Comparison of ENCODE assay signal across 9 cellular contexts in genomic region chr16:647173-647902, GRCh38. TPM values are rescaled to one million over a fixed set of nuclear protein-coding genes. Genes with fewer than 3 reads are reported as not detected.
DNase-seq lines count a peak whose midpoint lies in the region; ATAC-seq, FAIRE-seq and TF ChIP-seq lines count a peak whose summit lies in the region.
"Had no signal": no experiment of that assay in that cellular context is flagged by ENCODE, and none has a peak within 500 bp of the region (broad histone marks: within the 10 kb centered on the region; RNA-seq: fewer than 3 reads in every experiment).

No MANE protein-coding gene starts in this region.

- WGBS in liver = 33% methylated on average over 25 of the region's 25 CpGs

- peaks cover 19% of the 10 kb centered on the region for H3K4me1 Mint-ChIP-seq in activated CD8-positive, alpha-beta T cell treated with anti-CD3 and anti-CD28 coated beads for 36 hours (ENCODE audit: low read depth)
- H3K4me1 Mint-ChIP-seq in activated CD8-positive, alpha-beta T cell treated with anti-CD3 and anti-CD28 coated beads, Interleukin-2, amount 10 ng/mL, durations not matched to agents 7 days and 5 days (ENCODE audit: low read depth) = peaks cover 27% of the 10 kb centered on the region
- peaks cover 29% of the 10 kb centered on the region for H3K4me1 Mint-ChIP-seq in activated B cell treated with CpG ODN at 0.5 μM for 24 hours

- no peaks in the 10 kb centered on the region for H3K27me3 Mint-ChIP-seq in activated CD8-positive, alpha-beta T cell treated with anti-CD3 and anti-CD28 coated beads for 36 hours
- H3K27me3 Mint-ChIP-seq in activated CD8-positive, alpha-beta T cell treated with anti-CD3 and anti-CD28 coated beads, Interleukin-2, amount 10 ng/mL, durations not matched to agents 7 days and 5 days (ENCODE audit: low read depth) = no peaks in the 10 kb centered on the region
- H3K27me3 Mint-ChIP-seq in activated B cell treated with CpG ODN at 0.5 μM for 24 hours = no peaks in the 10 kb centered on the region
- H3K27me3 Mint-ChIP-seq: stimulated activated naive CD8-positive, alpha-beta T cell treated with anti-CD3 and anti-CD28 coated beads, Interleukin-15, Interleukin-2, amounts not matched to agents 100 ng/mL and 50 ng/mL, for 24 hours had no signal

- TF ChIP-seq RAD21 in liver (IDR thresholded peaks at IDR 0.05) = no peak

- H3K9me3 Mint-ChIP-seq in activated CD8-positive, alpha-beta T cell treated with anti-CD3 and anti-CD28 coated beads for 36 hours = no peaks in the 10 kb centered on the region
- no peaks in the 10 kb centered on the region for H3K9me3 Mint-ChIP-seq in activated CD8-positive, alpha-beta T cell treated with anti-CD3 and anti-CD28 coated beads, Interleukin-2, amount 10 ng/mL, durations not matched to agents 7 days and 5 days (ENCODE audit: insufficient read depth)
- H3K9me3 Mint-ChIP-seq in activated B cell treated with CpG ODN at 0.5 μM for 24 hours = no peaks in the 10 kb centered on the region
- H3K9me3 Mint-ChIP-seq: stimulated activated naive CD8-positive, alpha-beta T cell treated with anti-CD3 and anti-CD28 coated beads, Interleukin-15, Interleukin-2, amounts not matched to agents 100 ng/mL and 50 ng/mL, for 24 hours had no signal

- H3K27me3 ChIP-seq in liver (ENCODE audit: control insufficient read depth in 4 of 4, insufficient read depth in 4 of 4, low read length in 3 of 4) = no peaks in the 10 kb centered on the region
- no peaks in the 10 kb centered on the region for H3K27me3 ChIP-seq in stomach smooth muscle (ENCODE audit: control insufficient read depth in 1 of 2, insufficient read depth in 2 of 2, low read length in 2 of 2)

- DNase-seq in activated CD8-positive, alpha-beta T cell treated with anti-CD3 and anti-CD28 coated beads for 36 hours = no peak
- no peak for DNase-seq in activated CD8-positive, alpha-beta T cell treated with anti-CD3 and anti-CD28 coated beads, Interleukin-2, amount 10 ng/mL, durations not matched to agents 7 days and 5 days
- DNase-seq in activated B cell treated with CpG ODN at 0.5 μM for 24 hours (no peak), middle frontal gyrus (ENCODE audit: extremely low spot score, low spot score) (no peak), RCC 7860 (ENCODE audit: low spot score) (no peak)
- no peak for DNase-seq in activated naive CD4-positive, alpha-beta T cell treated with Interleukin-2 at 50 U/mL for 16 hours

- no peak for ATAC-seq in activated CD8-positive, alpha-beta T cell treated with anti-CD3 and anti-CD28 coated beads for 36 hours
- no peak for ATAC-seq in activated CD8-positive, alpha-beta T cell treated with anti-CD3 and anti-CD28 coated beads, Interleukin-2, amount 10 ng/mL, durations not matched to agents 7 days and 5 days
- ATAC-seq in activated B cell treated with CpG ODN at 0.5 μM for 24 hours (ENCODE audit: low read depth) = no peak

- H3K4me1 ChIP-seq in liver (ENCODE audit: control insufficient read depth in 4 of 4, insufficient read depth in 4 of 4, low read length in 3 of 4) (peaks cover 20 to 77% (median 55%) of the 10 kb centered on the region in 4 donors), stomach smooth muscle (ENCODE audit: control insufficient read depth, insufficient read depth, low read length) (peaks cover 47% of the 10 kb centered on the region)

- intact Hi-C loops in activated CD8-positive, alpha-beta T cell treated with anti-CD3 and anti-CD28 coated beads for 36 hours (cut with micrococcal nuclease) = no loop called here
- intact Hi-C loops in activated B cell treated with CpG ODN at 0.5 μM for 24 hours (cut with micrococcal nuclease) = no loop called here

- POLR2A ChIA-PET in activated CD8-positive, alpha-beta T cell treated with anti-CD3 and anti-CD28 coated beads for 36 hours (lab: Charles Lee) = interaction anchor here (1.0 to 4.8 kb wide), 5 partner anchors 10 to 39 kb away, joined by 3 to 28 read pairs (median 4); partner anchors contain the start of genes METTL26 and RHOT2
- POLR2A ChIA-PET in activated CD8-positive, alpha-beta T cell treated with anti-CD3 and anti-CD28 coated beads, Interleukin-2, amount 10 ng/mL, durations not matched to agents 7 days and 5 days (lab: Charles Lee) = interaction anchor here (0.6 kb wide), 1 partner anchor 46 kb away, joined by 3 read pairs; no protein-coding TSS in a partner anchor
- POLR2A ChIA-PET in activated B cell treated with CpG ODN at 0.5 μM for 24 hours (lab: Charles Lee) = interaction anchor here (1.7 to 4.0 kb wide), 2 partner anchors 11 to 33 kb away, joined by 10 to 13 read pairs; partner anchors contain the start of genes METTL26 and STUB1

- H3K9ac ChIP-seq in liver (ENCODE audit: low read depth in 1 of 2, low read length in 2 of 2) (no peak overlapping the region), stomach smooth muscle (ENCODE audit: low read length in 2 of 2) (no peak overlapping the region)

- no peaks in the 10 kb centered on the region for H3K9me3 ChIP-seq in liver (ENCODE audit: control insufficient read depth in 4 of 4, low read length in 3 of 4)
- H3K9me3 ChIP-seq in stomach smooth muscle (ENCODE audit: control insufficient read depth in 2 of 2, low read length in 2 of 2) = no peaks in the 10 kb centered on the region

- CTCF ChIA-PET in activated CD8-positive, alpha-beta T cell treated with anti-CD3 and anti-CD28 coated beads for 36 hours (lab: Charles Lee) = interaction anchor here (0.9 to 1.8 kb wide), 6 partner anchors 10 to 34 kb away, joined by 3 to 13 read pairs (median 3); partner anchors contain the start of gene METTL26
- CTCF ChIA-PET in activated CD8-positive, alpha-beta T cell treated with anti-CD3 and anti-CD28 coated beads, Interleukin-2, amount 10 ng/mL, durations not matched to agents 7 days and 5 days (lab: Charles Lee) = interaction anchor here (1.4 to 2.6 kb wide), 2 partner anchors 10 to 21 kb away, joined by 5 to 16 read pairs; partner anchors contain the start of genes METTL26 and RHOT2
- CTCF ChIA-PET in activated B cell treated with CpG ODN at 0.5 μM for 24 hours (lab: Charles Lee) = interaction anchor here (0.6 kb wide), 1 partner anchor 7 kb away, joined by 3 read pairs; no protein-coding TSS in a partner anchor

- peak overlapping the region; percentile 86 for H3K4me3 Mint-ChIP-seq in activated CD8-positive, alpha-beta T cell treated with anti-CD3 and anti-CD28 coated beads for 36 hours
- no peak overlapping the region for H3K4me3 Mint-ChIP-seq in activated CD8-positive, alpha-beta T cell treated with anti-CD3 and anti-CD28 coated beads, Interleukin-2, amount 10 ng/mL, durations not matched to agents 7 days and 5 days
- H3K4me3 Mint-ChIP-seq in activated B cell treated with CpG ODN at 0.5 μM for 24 hours = peak overlapping the region; percentile 35

- no peak for FAIRE-seq in RCC 7860 (lab: Jason Lieb, UNC)

- peak overlapping the region in 1 of 3 donors; percentile 69 for H3K4me3 ChIP-seq in liver (ENCODE audit: low read depth in 1 of 3, low read length in 3 of 3)
- no peak overlapping the region for H3K4me3 ChIP-seq in stomach smooth muscle (ENCODE audit: low read length in 2 of 2)

- no peak overlapping the region for H3K27ac Mint-ChIP-seq in activated CD8-positive, alpha-beta T cell treated with anti-CD3 and anti-CD28 coated beads for 36 hours
- H3K27ac Mint-ChIP-seq in activated CD8-positive, alpha-beta T cell treated with anti-CD3 and anti-CD28 coated beads, Interleukin-2, amount 10 ng/mL, durations not matched to agents 7 days and 5 days = no peak overlapping the region
- H3K27ac Mint-ChIP-seq in activated B cell treated with CpG ODN at 0.5 μM for 24 hours = no peak overlapping the region

- peaks cover 7% of the 10 kb centered on the region for H3K36me3 Mint-ChIP-seq in activated CD8-positive, alpha-beta T cell treated with anti-CD3 and anti-CD28 coated beads for 36 hours (ENCODE audit: low read depth)
- peaks cover 11% of the 10 kb centered on the region for H3K36me3 Mint-ChIP-seq in activated CD8-positive, alpha-beta T cell treated with anti-CD3 and anti-CD28 coated beads, Interleukin-2, amount 10 ng/mL, durations not matched to agents 7 days and 5 days (ENCODE audit: low read depth)
- H3K36me3 Mint-ChIP-seq in activated B cell treated with CpG ODN at 0.5 μM for 24 hours (ENCODE audit: low read depth) = no peaks in the 10 kb centered on the region

- peak overlapping the region; percentile 86 to 89 for H3K27ac ChIP-seq in liver (ENCODE audit: low read depth in 1 of 2, low read length in 2 of 2)
- H3K27ac ChIP-seq in stomach smooth muscle (ENCODE audit: low read length) = peak overlapping the region; percentile 80

- H3K36me3 ChIP-seq in liver (ENCODE audit: control insufficient read depth in 4 of 4, insufficient read depth in 3 of 4, low read depth in 1 of 4, low read length in 3 of 4) (no peaks in the 10 kb centered on the region), stomach smooth muscle (ENCODE audit: control insufficient read depth in 2 of 2, insufficient read depth in 2 of 2, low read length in 2 of 2) (no peaks in the 10 kb centered on the region)

- TF ChIP-seq CTCF in activated CD8-positive, alpha-beta T cell treated with anti-CD3 and anti-CD28 coated beads for 36 hours (IDR thresholded peaks at IDR 0.05) = no peak
- no peak for TF ChIP-seq CTCF in activated B cell treated with CpG ODN at 0.5 μM for 24 hours (IDR thresholded peaks at IDR 0.05)
- no peak for TF ChIP-seq CTCF in liver (IDR thresholded peaks at IDR 0.05; ENCODE audit: low read depth, low read length, missing input control)

RNA-seq across cellular contexts. Expression of gene WDR90, which starts 1.8 kb away (rescaled TPM):
- total RNA-seq in activated CD8-positive, alpha-beta T cell treated with anti-CD3 and anti-CD28 coated beads for 36 hours = 10 to 100 TPM; 89.6 to 90.7 TPM
- 100 to 1,000 TPM in 1 of 2 experiments, 10 to 100 TPM in 1; 96.8 to 106 TPM for total RNA-seq in activated CD8-positive, alpha-beta T cell treated with anti-CD3 and anti-CD28 coated beads, Interleukin-2, amount 10 ng/mL, durations not matched to agents 7 days and 5 days
- total RNA-seq in activated B cell treated with CpG ODN at 0.5 μM for 24 hours (24.8 and 33.7 TPM in 2 replicates), liver (10 to 100 TPM in 1 of 2 donors, 1 to 10 TPM in 1; 10.0 to 13.4 TPM)
- polyA plus RNA-seq in liver = 1 to 10 TPM; 4.7 to 5.9 TPM

RNA-seq across cellular contexts. Expression of gene MCRIP2, which starts 5.7 kb away (rescaled TPM):
- total RNA-seq in activated CD8-positive, alpha-beta T cell treated with anti-CD3 and anti-CD28 coated beads for 36 hours = 10 to 100 TPM; 60.7 to 62.7 TPM
- 10 to 100 TPM; 40.6 to 40.9 TPM for total RNA-seq in activated CD8-positive, alpha-beta T cell treated with anti-CD3 and anti-CD28 coated beads, Interleukin-2, amount 10 ng/mL, durations not matched to agents 7 days and 5 days
- 29.4 and 38.9 TPM in 2 replicates for total RNA-seq in activated B cell treated with CpG ODN at 0.5 μM for 24 hours
- total RNA-seq in liver = 10 to 100 TPM; 16.3 to 45.5 TPM
- polyA plus RNA-seq in liver = 10 to 100 TPM; 77.4 to 97.3 TPM

RNA-seq across cellular contexts. Expression of gene METTL26, which starts 11.2 kb away (rescaled TPM):
- 100 to 1,000 TPM; 119 to 133 TPM for total RNA-seq in activated CD8-positive, alpha-beta T cell treated with anti-CD3 and anti-CD28 coated beads for 36 hours
- total RNA-seq in activated CD8-positive, alpha-beta T cell treated with anti-CD3 and anti-CD28 coated beads, Interleukin-2, amount 10 ng/mL, durations not matched to agents 7 days and 5 days = 10 to 100 TPM; 89.0 to 94.0 TPM
- total RNA-seq in activated B cell treated with CpG ODN at 0.5 μM for 24 hours = 48.7 and 49.9 TPM in 2 replicates
- 10 to 100 TPM; 26.3 to 28.1 TPM for total RNA-seq in liver
- polyA plus RNA-seq in liver = 10 to 100 TPM; 54.6 to 69.1 TPM

RNA-seq across cellular contexts. Expression of gene WFIKKN1, which starts 16.6 kb away (rescaled TPM):
- under 1 TPM in 1 of 2 experiments, not detected in 1; 0.25 TPM for total RNA-seq in activated CD8-positive, alpha-beta T cell treated with anti-CD3 and anti-CD28 coated beads for 36 hours
- total RNA-seq in activated CD8-positive, alpha-beta T cell treated with anti-CD3 and anti-CD28 coated beads, Interleukin-2, amount 10 ng/mL, durations not matched to agents 7 days and 5 days = under 1 TPM; 0.47 to 0.68 TPM
- 0.42 and 0.47 TPM in 2 replicates for total RNA-seq in activated B cell treated with CpG ODN at 0.5 μM for 24 hours
- total RNA-seq in liver = 1 to 10 TPM in 1 of 2 donors, under 1 TPM in 1; 0.67 to 1.2 TPM
- under 1 TPM; 0.19 to 0.24 TPM for polyA plus RNA-seq in liver

RNA-seq across cellular contexts. Expression of gene RHOT2, which starts 20.6 kb away (rescaled TPM):
- total RNA-seq in activated CD8-positive, alpha-beta T cell treated with anti-CD3 and anti-CD28 coated beads for 36 hours = 100 to 1,000 TPM; 110 TPM
- total RNA-seq in activated CD8-positive, alpha-beta T cell treated with anti-CD3 and anti-CD28 coated beads, Interleukin-2, amount 10 ng/mL, durations not matched to agents 7 days and 5 days = 100 to 1,000 TPM; 135 to 139 TPM
- total RNA-seq in activated B cell treated with CpG ODN at 0.5 μM for 24 hours (141 and 170 TPM in 2 replicates), liver (10 to 100 TPM; 20.8 to 31.0 TPM)
- 10 to 100 TPM; 37.5 to 37.9 TPM for polyA plus RNA-seq in liver
